ENCODE assay signal across 16 cellular contexts in genomic region chr4:39641451-39641850, GRCh38. TPM values are rescaled to one million over a fixed set of nuclear protein-coding genes. Genes with fewer than 3 reads are reported as not detected.
DNase-seq lines count a peak whose midpoint lies in the region; ATAC-seq and TF ChIP-seq lines count a peak whose summit lies in the region.
"Had no signal": no experiment of that assay in that cellular context is flagged by ENCODE, and none has a peak within 500 bp of the region (broad histone marks: within the 10 kb centered on the region; RNA-seq: fewer than 3 reads in every experiment).

No MANE protein-coding gene starts in this region.

- H3K36me3 Mint-ChIP-seq in activated naive CD8-positive, alpha-beta T cell, result no peaks in the 10 kb centered on the region
- H3K36me3 Mint-ChIP-seq in activated naive CD8-positive, alpha-beta T cell treated with anti-CD3 and anti-CD28 coated beads, Interleukin-2, amount 50 U/mL, for 24 hours (ENCODE audit: low read depth), result no peaks in the 10 kb centered on the region
- peaks cover 1% of the 10 kb centered on the region for H3K36me3 Mint-ChIP-seq in progenitor cell of endocrine pancreas (ENCODE audit: insufficient read depth)

- no peak overlapping the region for H3K4me3 ChIP-seq in HUES64 (ENCODE audit: low read length)
- no peak overlapping the region for H3K4me3 ChIP-seq in mucosa of descending colon
- H3K4me3 ChIP-seq: BLaER1 treated with 17β-estradiol and CSF1 and Interleukin-3, amounts not matched to agents 10 nM and 100 nM; HAP-1 had no signal

- peak overlapping the region; percentile 40 for H3K4me3 Mint-ChIP-seq in activated naive CD8-positive, alpha-beta T cell
- H3K4me3 Mint-ChIP-seq in activated naive CD8-positive, alpha-beta T cell treated with anti-CD3 and anti-CD28 coated beads, Interleukin-2, amount 50 U/mL, for 24 hours, result no peak overlapping the region
- peak overlapping the region; percentile 11 for H3K4me3 Mint-ChIP-seq in progenitor cell of endocrine pancreas (ENCODE audit: low read depth)

- H3K36me3 ChIP-seq in HUES64 (ENCODE audit: insufficient read depth, low read length) (no peaks in the 10 kb centered on the region), mucosa of descending colon (ENCODE audit: low read depth) (no peaks in the 10 kb centered on the region)
- H3K36me3 ChIP-seq: BLaER1 treated with 17β-estradiol and CSF1 and Interleukin-3, amounts not matched to agents 10 nM and 100 nM; HAP-1 had no signal

- TF ChIP-seq CTCF in progenitor cell of endocrine pancreas (IDR thresholded peaks at IDR 0.05; ENCODE audit: unreplicated experiment) (no peak), mucosa of descending colon (IDR thresholded peaks at IDR 0.05) (no peak)

- H3K9me3 ChIP-seq in HUES64 (ENCODE audit: insufficient read depth, low read depth, low read length) (no peaks in the 10 kb centered on the region), mucosa of descending colon (no peaks in the 10 kb centered on the region)
- H3K9me3 ChIP-seq: BLaER1 treated with 17β-estradiol and CSF1 and Interleukin-3, amounts not matched to agents 10 nM and 100 nM; HAP-1 had no signal

- peak overlapping the region; percentile 21; the same call in 1 of the 2 replicates for H3K27ac ChIP-seq in HUES64 (ENCODE audit: low read depth, low read length)

- peaks cover 28% of the 10 kb centered on the region for H3K4me1 Mint-ChIP-seq in activated naive CD8-positive, alpha-beta T cell (ENCODE audit: low read depth)
- H3K4me1 Mint-ChIP-seq in activated naive CD8-positive, alpha-beta T cell treated with anti-CD3 and anti-CD28 coated beads, Interleukin-2, amount 50 U/mL, for 24 hours, result peaks cover 30% of the 10 kb centered on the region
- H3K4me1 Mint-ChIP-seq in progenitor cell of endocrine pancreas (ENCODE audit: low read depth), result peaks cover 11% of the 10 kb centered on the region

- no peaks in the 10 kb centered on the region for H3K27me3 ChIP-seq in HUES64 (ENCODE audit: insufficient read depth, low read length)
- H3K27me3 ChIP-seq: BLaER1 treated with 17β-estradiol and CSF1 and Interleukin-3, amounts not matched to agents 10 nM and 100 nM had no signal

- ATAC-seq in activated naive CD8-positive, alpha-beta T cell treated with anti-CD3 and anti-CD28 coated beads, Interleukin-2, amount 50 U/mL, for 24 hours, result no peak
- no peak for ATAC-seq in mucosa of descending colon
- no peak for ATAC-seq in left lobe of liver

- no peak overlapping the region for H3K9ac ChIP-seq in HUES64 (ENCODE audit: low read depth, low read length)
- H3K9ac ChIP-seq: BLaER1 treated with 17β-estradiol and CSF1 and Interleukin-3, amounts not matched to agents 10 nM and 100 nM had no signal

- no peak overlapping the region for H3K27ac Mint-ChIP-seq in activated naive CD8-positive, alpha-beta T cell
- no peak overlapping the region for H3K27ac Mint-ChIP-seq in activated naive CD8-positive, alpha-beta T cell treated with anti-CD3 and anti-CD28 coated beads, Interleukin-2, amount 50 U/mL, for 24 hours
- H3K27ac Mint-ChIP-seq in progenitor cell of endocrine pancreas, result no peak overlapping the region

- whole genome bisulfite sequencing in HUES64, result 35% methylated on average over 2 of the region's 2 CpGs

- intact Hi-C loops in mucosa of descending colon (cut with DNase I, micrococcal nuclease), result no loop called here

- no peaks in the 10 kb centered on the region for H3K27me3 Mint-ChIP-seq in activated naive CD8-positive, alpha-beta T cell
- H3K27me3 Mint-ChIP-seq in activated naive CD8-positive, alpha-beta T cell treated with anti-CD3 and anti-CD28 coated beads, Interleukin-2, amount 50 U/mL, for 24 hours, result no peaks in the 10 kb centered on the region
- no peaks in the 10 kb centered on the region for H3K27me3 Mint-ChIP-seq in progenitor cell of endocrine pancreas

- peaks cover 20% of the 10 kb centered on the region for H3K4me1 ChIP-seq in HUES64 (ENCODE audit: insufficient read depth, low read length)
- H3K4me1 ChIP-seq in mucosa of descending colon (ENCODE audit: low read depth), result peaks cover 7% of the 10 kb centered on the region

- no peak for DNase-seq in activated naive CD8-positive, alpha-beta T cell treated with anti-CD3 and anti-CD28 coated beads, Interleukin-2, amount 50 U/mL, for 24 hours
- peak; percentile 32 for DNase-seq in iPS-NIHi7 (ENCODE audit: extremely low spot score)
- DNase-seq in progenitor cell of endocrine pancreas (ENCODE audit: low spot score, unreplicated experiment), result no peak
- no peak for DNase-seq in mucosa of descending colon
- DNase-seq in left lobe of liver (ENCODE audit: low spot score), result no peak
- no peak for DNase-seq in NCI-H2029 (lab: John Stamatoyannopoulos, UW)
- DNase-seq: DMS153; NCI-H187; NCI-H345; NCI-H526 treated with DMSO at 0.1 percent for 48 hours; NK-92 treated with Interleukin-12 subunit alpha and Interleukin-12 subunit beta, amount 100 ng/mL, for 24 hours; SHP77 treated with DMSO at 0.1 percent for 48 hours had no signal

- no peaks in the 10 kb centered on the region for H3K9me3 Mint-ChIP-seq in activated naive CD8-positive, alpha-beta T cell (ENCODE audit: low read depth)
- H3K9me3 Mint-ChIP-seq in activated naive CD8-positive, alpha-beta T cell treated with anti-CD3 and anti-CD28 coated beads, Interleukin-2, amount 50 U/mL, for 24 hours, result no peaks in the 10 kb centered on the region
- no peaks in the 10 kb centered on the region for H3K9me3 Mint-ChIP-seq in progenitor cell of endocrine pancreas (ENCODE audit: low read depth)

RNA-seq across cellular contexts. Expression of gene SMIM14, which starts 2.8 kb away (rescaled TPM):
- 13.7 TPM for polyA plus RNA-seq in HUES64 (2013, experiment 1 of 2)
- polyA plus RNA-seq in HUES64 (2013, experiment 2 of 2), result 20.7 TPM
- total RNA-seq in progenitor cell of endocrine pancreas, result 61.0 and 70.1 TPM in 2 replicates
- total RNA-seq in mucosa of descending colon, result 100 to 1,000 TPM in 2 of 3 donors, 10 to 100 TPM in 1; 69.5 to 142 (median 123) TPM
- total RNA-seq in left lobe of liver, result 209 TPM

RNA-seq across cellular contexts. Expression of gene UBE2K, which starts 56.5 kb away (rescaled TPM):
- polyA plus RNA-seq in HUES64 (2013, experiment 1 of 2), result 126 TPM
- 128 TPM for polyA plus RNA-seq in HUES64 (2013, experiment 2 of 2)
- total RNA-seq in progenitor cell of endocrine pancreas (105 and 110 TPM in 2 replicates), mucosa of descending colon (10 to 100 TPM; 82.0 to 89.0 (median 86.7) TPM), left lobe of liver (43.4 TPM)
